In the genomic region with DNA sequence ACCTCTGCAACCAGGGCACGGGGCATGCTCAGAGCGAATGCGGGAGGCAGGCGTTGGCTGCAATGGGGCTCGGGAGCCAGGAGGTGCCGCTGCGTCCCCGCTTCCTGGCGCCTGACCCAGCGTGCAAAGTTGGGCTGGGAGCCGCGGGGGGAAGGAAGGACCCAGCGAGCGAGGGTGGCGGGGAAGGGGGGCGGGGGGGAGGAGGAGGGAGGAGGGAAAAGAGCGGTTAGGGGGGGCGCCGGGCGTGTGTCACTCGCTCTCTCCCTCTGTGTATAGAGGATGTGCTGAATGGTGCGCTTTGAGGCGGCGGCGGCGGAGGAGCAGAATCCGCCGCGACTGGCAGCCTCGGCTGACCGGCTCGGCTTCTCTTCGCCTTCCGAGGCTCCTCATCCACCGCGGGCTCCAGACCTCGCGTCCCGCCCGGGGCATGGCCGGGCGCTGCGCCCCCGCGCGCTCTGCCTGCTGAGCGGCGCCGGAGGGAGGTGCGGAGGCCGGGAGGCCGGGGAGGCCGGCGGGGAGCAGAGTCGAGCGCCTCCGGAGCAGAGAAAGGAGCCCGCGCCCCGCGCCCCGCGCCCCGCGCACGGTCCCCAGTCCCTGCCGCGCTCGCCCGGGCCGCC, we compare ENCODE assay signal across 8 cellular contexts. TPM values are rescaled to one million over a fixed set of nuclear protein-coding genes. Genes with fewer than 3 reads are reported as not detected.
DNase-seq lines count a peak whose midpoint lies in the region; ATAC-seq and TF ChIP-seq lines count a peak whose summit lies in the region.

A gene (plus strand): TSS at position 252 of the 617 bp plus-strand sequence. CDS start 386 bp downstream, outside the sequence.

- no peaks in the 10 kb centered on the region for H3K9me3 ChIP-seq in WERI-Rb-1 (ENCODE audit: severe bottlenecking)
- no peaks in the 10 kb centered on the region for H3K9me3 ChIP-seq in breast epithelium
- no peaks in the 10 kb centered on the region for H3K9me3 ChIP-seq in iPS-18c (ENCODE audit: control insufficient read depth, insufficient read depth, low read length)
- no peaks in the 10 kb centered on the region for H3K9me3 ChIP-seq in skeletal muscle tissue (ENCODE audit: control insufficient read depth in 3 of 3, low read length in 3 of 3)
- no peaks in the 10 kb centered on the region for H3K9me3 ChIP-seq in Karpas-422 (ENCODE audit: low read length)

- ATAC-seq in HG02938 (IDR thresholded peaks at IDR 0.05; ENCODE audit: unreplicated experiment), result peak; percentile 64

- peaks cover 9% of the 10 kb centered on the region for H3K27me3 ChIP-seq in WERI-Rb-1 (ENCODE audit: insufficient read depth, low read depth, severe bottlenecking)
- H3K27me3 ChIP-seq in breast epithelium, result no peaks in the 10 kb centered on the region
- no peaks in the 10 kb centered on the region for H3K27me3 ChIP-seq in skeletal muscle tissue (ENCODE audit: control insufficient read depth in 3 of 3, insufficient read depth in 3 of 3, low read length in 3 of 3)
- H3K27me3 ChIP-seq in Karpas-422 (ENCODE audit: low read length), result no peaks in the 10 kb centered on the region

- H3K4me2 ChIP-seq in Karpas-422 (ENCODE audit: low read depth, low read length, poor library complexity, severe bottlenecking), result no peak within 1 kb of the TSS

- H3K4me1 ChIP-seq in breast epithelium (no peaks in the 10 kb centered on the region), skeletal muscle tissue (ENCODE audit: control insufficient read depth in 3 of 3, insufficient read depth in 3 of 3, low read length in 3 of 3) (peaks cover 8 to 11% (median 9%) of the 10 kb centered on the region in 3 donors), Karpas-422 (ENCODE audit: low read length) (peaks cover 16% of the 10 kb centered on the region)

- no peaks in the 10 kb centered on the region for H3K36me3 ChIP-seq in WERI-Rb-1
- no peaks in the 10 kb centered on the region for H3K36me3 ChIP-seq in breast epithelium
- no peaks in the 10 kb centered on the region for H3K36me3 ChIP-seq in skeletal muscle tissue (ENCODE audit: control insufficient read depth in 3 of 3, insufficient read depth in 3 of 3, low read length in 3 of 3)
- H3K36me3 ChIP-seq in Karpas-422 (ENCODE audit: insufficient read depth, low read length), result no peaks in the 10 kb centered on the region

- intact Hi-C loops in breast epithelium (cut with DNase I; ENCODE audit: low total_unique reads), result no loop called here

- H3K79me2 ChIP-seq in Karpas-422 (ENCODE audit: low read length), result no peaks in the 10 kb centered on the region

- H3K9ac ChIP-seq in skeletal muscle tissue (ENCODE audit: low read depth in 1 of 3, low read length in 3 of 3), result peak within 1 kb of the TSS; percentile 79 to 80 (median 79)
- no peak within 1 kb of the TSS for H3K9ac ChIP-seq in Karpas-422 (ENCODE audit: low read length)

- DNase-seq in GM13976 (ENCODE audit: low spot score) (peak; percentile 88), NCI-H2029 treated with DMSO at 0.1 percent for 48 hours (lab: John Stamatoyannopoulos, UW) (peak; percentile 67), WERI-Rb-1 (peak; percentile 80), breast epithelium (ENCODE audit: low spot score in 2 of 2) (peak; percentile 81 to 84), Karpas-422 (no peak)

- H4K20me1 ChIP-seq in Karpas-422 (ENCODE audit: insufficient read depth, low read depth, low read length), result no peaks in the 10 kb centered on the region

- no peaks in the 10 kb centered on the region for H3K9me2 ChIP-seq in Karpas-422 (replicated peaks; ENCODE audit: insufficient read depth, low read length)

- no peak within 1 kb of the TSS for H2AFZ ChIP-seq in Karpas-422 (ENCODE audit: low read length)

- H3K4me3 ChIP-seq in WERI-Rb-1 (ENCODE audit: low read depth, low read length) (peak within 1 kb of the TSS; percentile 48), breast epithelium (peak within 1 kb of the TSS; percentile 60 to 90 (median 67)), iPS-18c (ENCODE audit: insufficient read depth, low read depth, low read length) (peak within 1 kb of the TSS; percentile 66), skeletal muscle tissue (ENCODE audit: low read length in 3 of 3) (peak within 1 kb of the TSS; percentile 73 to 82 (median 79)), Karpas-422 (ENCODE audit: low read length) (no peak within 1 kb of the TSS)

- TF ChIP-seq CTCF in GM13976 (IDR thresholded peaks at IDR 0.05; ENCODE audit: borderline replicate concordance, control extremely low read depth, extremely low read depth, insufficient read depth, missing control alignments), result peak; percentile 98
- TF ChIP-seq CTCF in WERI-Rb-1 (IDR thresholded peaks at IDR 0.05; ENCODE audit: low read depth, low read length), result peak; percentile 94
- peak in 2 of 3 donors; percentile 74 to 81 for TF ChIP-seq CTCF in breast epithelium (IDR thresholded peaks at IDR 0.05)

- TF ChIP-seq POLR2A in breast epithelium (IDR thresholded peaks at IDR 0.05), result no peak

- in situ Hi-C loops in GM13976 (cut with MboI; ENCODE audit: low sequenced_read_pairs, unreplicated experiment), result loop anchor here (25.0 kb wide), 1 partner anchor 580 kb away; no protein-coding TSS in a partner anchor

- H3K27ac ChIP-seq in WERI-Rb-1, result no peak within 1 kb of the TSS
- peak within 1 kb of the TSS; percentile 82 to 89 for H3K27ac ChIP-seq in breast epithelium
- H3K27ac ChIP-seq in skeletal muscle tissue (ENCODE audit: low read depth, low read length), result no peak within 1 kb of the TSS
- H3K27ac ChIP-seq in Karpas-422 (ENCODE audit: low read length), result no peak within 1 kb of the TSS

RNA-seq across cellular contexts. Expression of the gene that starts here (rescaled TPM):
- total RNA-seq in breast epithelium (100 to 1,000 TPM in 1 of 3 donors, 10 to 100 TPM in 2; 12.2 to 106 (median 30.5) TPM), skeletal muscle tissue (13.0 TPM)
- total RNA-seq in Karpas-422 (2014; rRNA removed; shearing (Covaris generic); ENCODE audit: low replicate concordance), result 0.82 and 1.3 TPM in 2 replicates

Comparison
In these comparisons a context has a peak if more than half of its experiments do, and no peak if none do; other contexts are left out.
1. H3K27ac ChIP-seq: peak in breast epithelium (2 of 2); none in WERI-Rb-1 (single experiment), skeletal muscle tissue (single experiment) and Karpas-422 (single experiment).
2. Peak in every context shown above with its lines, with median percentiles within 50 percentile points of each other: CTCF ChIP-seq.